Comparison of ENCODE assay signal across 8 cellular contexts in the genomic region with DNA sequence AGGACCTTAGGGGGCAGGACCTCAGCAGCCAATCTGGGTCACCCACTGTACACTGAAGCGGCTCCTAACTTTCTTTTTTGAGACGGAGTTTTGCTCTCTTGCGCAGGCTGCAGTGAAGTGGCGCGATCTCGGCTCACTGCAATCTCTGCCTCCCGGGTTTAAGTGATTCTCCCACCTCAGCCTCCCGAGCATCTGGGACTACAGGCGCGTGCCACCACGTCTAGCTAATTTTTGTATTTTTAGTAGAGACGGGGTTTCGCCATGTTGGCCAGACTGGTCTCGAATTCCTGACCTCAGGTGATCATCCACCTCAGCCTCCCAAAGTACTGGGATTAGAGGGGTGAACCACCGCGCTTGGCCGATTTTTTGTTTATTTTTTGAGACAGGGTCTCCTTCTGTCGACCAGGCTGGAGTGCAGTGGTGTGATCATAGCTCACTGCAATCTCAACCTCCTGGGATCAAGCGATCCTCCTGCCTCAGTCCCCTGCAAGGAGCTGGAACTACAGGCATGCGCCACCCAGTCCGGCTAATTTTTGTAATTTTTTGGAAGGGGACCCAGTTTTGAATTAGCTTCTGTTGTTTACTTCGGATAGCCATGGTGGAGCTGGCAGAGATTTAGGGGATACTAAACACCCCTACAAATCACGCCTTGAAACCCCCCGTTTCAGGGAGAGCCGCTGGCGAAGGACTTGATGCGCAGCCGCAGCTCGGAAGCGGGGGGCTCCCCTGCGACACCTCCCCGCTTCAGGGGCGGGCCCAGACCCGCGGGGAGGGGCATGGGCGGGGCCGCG. TPM values are rescaled to one million over a fixed set of nuclear protein-coding genes. Genes with fewer than 3 reads are reported as not detected.
DNase-seq lines count a peak whose midpoint lies in the region; ATAC-seq and TF ChIP-seq lines count a peak whose summit lies in the region.

No MANE protein-coding gene starts in this region.

- no peak overlapping the region for H3K27ac ChIP-seq in SK-N-MC
- H3K27ac ChIP-seq in sigmoid colon = peak overlapping the region; percentile 96 to 100 (median 98)

- no peak for TF ChIP-seq EP300 in sigmoid colon (IDR thresholded peaks at IDR 0.05)

- no peak for ATAC-seq in GM21619 (IDR thresholded peaks at IDR 0.05; ENCODE audit: unreplicated experiment)

- TF ChIP-seq POLR2A in sigmoid colon (IDR thresholded peaks at IDR 0.05) = no peak

- intact Hi-C loops in sigmoid colon (cut with DNase I) = loop anchor here (1.0 to 2.0 kb wide), 2 partner anchors 16 to 73 kb away; a partner anchor contains a TSS

- DNase-seq in GM19238 (ENCODE audit: insufficient read length, low spot score) = peak; percentile 96
- DNase-seq in SK-N-MC (ENCODE audit: low read depth, low spot score) = no peak
- DNase-seq in fibroblast of villous mesenchyme (ENCODE audit: low read depth) = no peak
- no peak for DNase-seq in sigmoid colon
- DNase-seq in DMS79 treated with DMSO at 0.1 percent for 48 hours (lab: John Stamatoyannopoulos, UW) = no peak
- no peak for DNase-seq in GM03348 (ENCODE audit: low spot score)
- no peak for DNase-seq in AG08395 (ENCODE audit: low spot score)

- no peaks in the 10 kb centered on the region for H3K27me3 ChIP-seq in sigmoid colon

- WGBS in sigmoid colon, 2 donors = 23 to 37% methylated on average over 38 of the region's 38 CpGs

- TF ChIP-seq CTCF in fibroblast of villous mesenchyme (IDR thresholded peaks at IDR 0.05; ENCODE audit: insufficient read depth, low read depth, low read length) (no peak), sigmoid colon (IDR thresholded peaks at IDR 0.05) (no peak)

- no peaks in the 10 kb centered on the region; the same call in 1 of the 2 replicates for H3K36me3 ChIP-seq in SK-N-MC (ENCODE audit: insufficient read depth, low read length)
- peaks cover 0 to 4% (median under 1%) of the 10 kb centered on the region in 4 donors for H3K36me3 ChIP-seq in sigmoid colon

- peaks cover 0 to 37% (median 28%) of the 10 kb centered on the region in 4 donors for H3K4me1 ChIP-seq in sigmoid colon

- peak overlapping the region; percentile 89 for H3K4me3 ChIP-seq in SK-N-MC
- H3K4me3 ChIP-seq in fibroblast of villous mesenchyme (ENCODE audit: low read depth, low read length) = peak overlapping the region; percentile 93
- peak overlapping the region; percentile 75 to 100 (median 88) for H3K4me3 ChIP-seq in sigmoid colon

- no peaks in the 10 kb centered on the region for H3K9me3 ChIP-seq in SK-N-MC (ENCODE audit: low read depth, low read length)
- no peaks in the 10 kb centered on the region for H3K9me3 ChIP-seq in sigmoid colon

- H3K9ac ChIP-seq in SK-N-MC (ENCODE audit: insufficient read length) = peak overlapping the region; percentile 61

RNA-seq across cellular contexts. Expression of a gene that starts 1.5 kb away (rescaled TPM):
- total RNA-seq in fibroblast of villous mesenchyme (33.2 and 38.4 TPM in 2 replicates), sigmoid colon (100 to 1,000 TPM in 3 of 4 donors, 10 to 100 TPM in 1; 73.1 to 124 (median 115) TPM)
- 10 to 100 TPM; 59.5 to 75.5 (median 60.1) TPM for polyA plus RNA-seq in sigmoid colon
